Comparison of ENCODE assay signal across 8 cellular contexts in genomic region chr22:43812149-43812842, GRCh38.
A peak's percentile ranks its signal among the peaks of the same experiment; 100 is the strongest.
DNase-seq lines count a peak whose midpoint lies in the region; ATAC-seq and TF ChIP-seq lines count a peak whose summit lies in the region.

Gene EFCAB6, minus strand, starts transcription at chr22:43812305. Its CDS starts 29,987 bp downstream, at chr22:43782318.

- H3K4me3 ChIP-seq in LNCaP clone FGC (ENCODE audit: low read depth, low read length) (peak within 1 kb of the TSS; percentile 92), RWPE2 (ENCODE audit: severe bottlenecking) (peak within 1 kb of the TSS; percentile 95)

- H3K9me3 Mint-ChIP-seq in nephron progenitor cell: no peaks in the 10 kb centered on the region

- no peaks in the 10 kb centered on the region for H3K36me3 ChIP-seq in RWPE2 (ENCODE audit: low read depth)

- peak within 1 kb of the TSS; percentile 89 for H3K4me3 Mint-ChIP-seq in nephron progenitor cell

- peaks cover 30% of the 10 kb centered on the region for H3K4me1 Mint-ChIP-seq in nephron progenitor cell

- TF ChIP-seq CTCF in LNCaP clone FGC (IDR thresholded peaks at IDR 0.05; ENCODE audit: control insufficient read depth, extremely low read depth, insufficient read depth): no peak
- no peak for TF ChIP-seq CTCF in RWPE2 (IDR thresholded peaks at IDR 0.05; ENCODE audit: poor library complexity, severe bottlenecking)
- TF ChIP-seq CTCF in nephron progenitor cell (IDR thresholded peaks at IDR 0.05): no peak

- peak within 1 kb of the TSS; percentile 12 for H3K27ac ChIP-seq in RWPE2 (ENCODE audit: poor library complexity, severe bottlenecking)

- peaks cover 7% of the 10 kb centered on the region for H3K4me1 ChIP-seq in RWPE2 (ENCODE audit: insufficient read depth, poor library complexity, severe bottlenecking)

- peak; percentile 88 for DNase-seq in DMS114 treated with DMSO at 0.1 percent for 48 hours (lab: John Stamatoyannopoulos, UW; ENCODE audit: unreplicated experiment)
- DNase-seq in LNCaP clone FGC (ENCODE audit: low read depth): peak; percentile 67
- DNase-seq in RWPE2 (ENCODE audit: low spot score): peak; percentile 86
- DNase-seq in activated effector memory CD4-positive, alpha-beta T cell treated with Interleukin-2 at 50 U/mL for 16 hours: peak; percentile 80
- DNase-seq in fibroblast of the conjunctiva (ENCODE audit: low read depth): peak; percentile 87
- DNase-seq in nephron progenitor cell: peak; percentile 94
- DNase-seq in stimulated activated naive CD8-positive, alpha-beta T cell treated with anti-CD3 and anti-CD28 coated beads, Interleukin-15, Interleukin-2, amounts not matched to agents 100 U/mL and 50 U/mL, for 24 hours: peak; percentile 92

- peaks cover 11% of the 10 kb centered on the region for H3K27me3 Mint-ChIP-seq in nephron progenitor cell (ENCODE audit: low read depth, poor library complexity)

- H3K36me3 Mint-ChIP-seq in nephron progenitor cell (ENCODE audit: low read depth): peaks cover 12% of the 10 kb centered on the region

- no peaks in the 10 kb centered on the region for H3K27me3 ChIP-seq in RWPE2 (ENCODE audit: insufficient read depth, poor library complexity, severe bottlenecking)

- H3K9me3 ChIP-seq in RWPE2 (ENCODE audit: severe bottlenecking): no peaks in the 10 kb centered on the region

- ATAC-seq in GM21717 (IDR thresholded peaks at IDR 0.05; ENCODE audit: unreplicated experiment): peak; percentile 84
- ATAC-seq in RWPE2 (ENCODE audit: low read depth): peak; percentile 93
- peak; percentile 90 for ATAC-seq in stimulated activated naive CD8-positive, alpha-beta T cell treated with anti-CD3 and anti-CD28 coated beads, Interleukin-15, Interleukin-2, amounts not matched to agents 100 U/mL and 50 U/mL, for 24 hours

- peak within 1 kb of the TSS; percentile 59 for H3K27ac Mint-ChIP-seq in nephron progenitor cell

Comparison
In these comparisons a context has a peak if more than half of its experiments do, and no peak if none do; other contexts are left out.
1. Peak in every context shown above with its lines: DNase-seq, ATAC-seq, H3K4me3 ChIP-seq and H3K27ac ChIP-seq.